29 cellular contexts compared by ENCODE assay signal in the genomic region with DNA sequence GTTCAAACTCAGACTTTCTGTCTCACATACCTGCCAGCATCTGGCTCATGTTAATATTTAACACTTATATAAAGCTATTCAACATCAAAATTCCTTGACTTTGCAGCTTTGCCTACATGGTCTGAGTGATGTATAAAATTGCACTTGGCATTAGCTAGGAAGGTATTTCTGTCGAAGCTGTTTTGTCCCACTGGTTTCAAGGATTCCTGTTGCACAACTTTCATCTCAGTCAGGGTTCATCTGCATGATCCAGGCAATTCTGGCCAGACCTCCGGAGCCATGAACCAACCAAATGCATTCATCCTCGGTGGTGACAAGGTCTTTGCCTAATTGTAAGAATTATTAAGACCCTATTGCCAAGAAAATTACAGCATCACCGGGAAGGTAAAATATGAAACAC.
"Had no signal": no experiment of that assay in that cellular context is flagged by ENCODE, and none has a peak within 500 bp of the region (broad histone marks: within the 10 kb centered on the region; RNA-seq: fewer than 3 reads in every experiment).

No MANE protein-coding gene starts in this region.

- H3K9me3 ChIP-seq: ascending aorta, body of pancreas had no signal

- FAIRE-seq: bronchial epithelial cell, TTC549 had no signal

- H3K9me3 Mint-ChIP-seq: activated B cell treated with CpG ODN at 0.5 μM for 24 hours; activated CD4-positive, alpha-beta memory T cell treated with anti-CD3 and anti-CD28 coated beads for 36 hours; activated naive CD4-positive, alpha-beta T cell treated with anti-CD3 and anti-CD28 coated beads for 36 hours; activated T-helper 17 cell treated with anti-CD3 and anti-CD28 coated beads, Interleukin-2, amount 50 U/mL, for 72 hours; T-cell had no signal

- H3K4me3 Mint-ChIP-seq: activated B cell treated with CpG ODN at 0.5 μM for 24 hours; activated CD4-positive, alpha-beta memory T cell treated with anti-CD3 and anti-CD28 coated beads for 36 hours; activated CD4-positive, alpha-beta T cell treated with anti-CD3 and anti-CD28 coated beads, Interleukin-2, amount 10 ng/mL, durations not matched to agents 7 days and 5 days; activated naive CD4-positive, alpha-beta T cell treated with anti-CD3 and anti-CD28 coated beads for 36 hours; activated naive CD8-positive, alpha-beta T cell; activated T-helper 17 cell treated with anti-CD3 and anti-CD28 coated beads, Interleukin-2, amount 50 U/mL, for 72 hours had no signal

- H3K27me3 ChIP-seq: ascending aorta, body of pancreas had no signal

- ATAC-seq: activated T-helper 17 cell treated with anti-CD3 and anti-CD28 coated beads, Interleukin-2, amount 50 U/mL, for 72 hours; body of pancreas; Right ventricle myocardium inferior; T-cell had no signal

- H3K27ac Mint-ChIP-seq: activated B cell treated with CpG ODN at 0.5 μM for 24 hours; activated CD4-positive, alpha-beta memory T cell treated with anti-CD3 and anti-CD28 coated beads for 36 hours; activated CD4-positive, alpha-beta T cell treated with anti-CD3 and anti-CD28 coated beads, Interleukin-2, amount 10 ng/mL, durations not matched to agents 7 days and 5 days; activated naive CD4-positive, alpha-beta T cell treated with anti-CD3 and anti-CD28 coated beads for 36 hours; activated naive CD8-positive, alpha-beta T cell; activated T-helper 17 cell treated with anti-CD3 and anti-CD28 coated beads, Interleukin-2, amount 50 U/mL, for 72 hours; T-cell had no signal

- H3K4me3 ChIP-seq: ascending aorta, body of pancreas, SK-N-MC had no signal

- H3K27me3 Mint-ChIP-seq: activated B cell treated with CpG ODN at 0.5 μM for 24 hours; activated CD4-positive, alpha-beta memory T cell treated with anti-CD3 and anti-CD28 coated beads for 36 hours; activated naive CD8-positive, alpha-beta T cell; activated T-helper 17 cell treated with anti-CD3 and anti-CD28 coated beads, Interleukin-2, amount 50 U/mL, for 72 hours; T-cell had no signal

- H3K36me3 ChIP-seq: ascending aorta had no signal

- H3K27ac ChIP-seq: ascending aorta, body of pancreas had no signal

- H3K36me3 Mint-ChIP-seq: T-cell had no signal

- H3K4me1 ChIP-seq: ascending aorta had no signal

- DNase-seq: activated B cell treated with CpG ODN at 0.5 μM for 24 hours; activated CD4-positive, alpha-beta memory T cell treated with anti-CD3 and anti-CD28 coated beads for 36 hours; activated CD4-positive, alpha-beta T cell treated with anti-CD3 and anti-CD28 coated beads for 1 hour; activated CD4-positive, alpha-beta T cell treated with anti-CD3 and anti-CD28 coated beads, Interleukin-2, amount 10 ng/mL, durations not matched to agents 7 days and 5 days; activated CD8-positive, alpha-beta memory T cell treated with anti-CD3 and anti-CD28 coated beads for 24 hours; activated gamma-delta T cell; activated naive CD4-positive, alpha-beta T cell treated with anti-CD3 and anti-CD28 coated beads for 36 hours; activated T-cell treated with anti-CD3 and anti-CD28 coated beads for 4 hours; activated T-cell treated with anti-CD3 and anti-CD28 coated beads, Interleukin-2, amount 50 U/mL, for 48 hours; body of pancreas; central memory CD4-positive, alpha-beta T cell; KG1; NCI-H1048; NCI-H2029; NCI-H2107; NCI-H2171 treated with DMSO at 0.1 percent for 48 hours; NCI-H226; NCI-H526; NCI-H774; T-cell; T-helper 2 cell; T1000 had no signal
